Comparison of ENCODE assay signal across 9 cellular contexts in the genomic region with DNA sequence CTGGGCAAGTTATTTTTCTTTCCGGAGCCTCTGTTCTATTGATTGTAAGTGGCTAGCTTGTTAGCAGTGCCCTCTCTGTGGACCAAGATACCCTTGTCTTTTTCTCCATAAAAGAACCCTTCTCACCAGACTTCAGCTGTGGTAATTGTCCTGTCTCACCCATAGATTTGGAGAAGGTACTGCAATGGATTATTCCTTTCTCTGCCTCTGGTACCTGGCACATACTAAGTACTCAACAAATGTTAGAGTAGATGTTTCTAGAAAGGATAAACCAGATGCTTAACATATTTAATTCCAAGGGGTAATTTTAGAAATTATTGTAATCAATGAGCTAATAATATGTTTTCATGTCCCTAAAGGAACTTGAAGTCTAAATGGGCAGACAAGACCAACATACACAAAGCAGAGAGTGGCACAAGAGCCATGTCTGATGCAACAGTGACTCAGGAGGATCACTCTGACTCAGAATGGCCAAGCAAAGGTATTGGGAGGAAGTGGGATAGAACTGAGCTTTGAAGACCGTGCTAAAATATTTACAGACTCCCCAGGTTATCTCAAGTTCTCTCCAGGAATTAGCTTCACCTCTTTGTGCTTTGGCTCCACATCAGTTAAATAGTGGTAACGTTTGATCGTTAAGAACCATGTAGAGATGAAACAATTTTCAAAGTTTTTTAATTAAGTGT.
DNase-seq lines count a peak whose midpoint lies in the region; ATAC-seq and TF ChIP-seq lines count a peak whose summit lies in the region.
"Had no signal": no experiment of that assay in that cellular context is flagged by ENCODE, and none has a peak within 500 bp of the region (broad histone marks: within the 10 kb centered on the region; RNA-seq: fewer than 3 reads in every experiment).

No MANE protein-coding gene starts in this region.

- H3K27ac Mint-ChIP-seq in Calu3 (ENCODE audit: unreplicated experiment): peak overlapping the region; percentile 95
- H3K27ac Mint-ChIP-seq: immature natural killer cell had no signal

- TF ChIP-seq CTCF in Calu3 (IDR thresholded peaks at IDR 0.05; ENCODE audit: unreplicated experiment): no peak
- TF ChIP-seq CTCF in brain microvascular endothelial cell (IDR thresholded peaks at IDR 0.05; ENCODE audit: low read depth, low read length, missing control alignments): no peak
- TF ChIP-seq CTCF in upper lobe of right lung (IDR thresholded peaks at IDR 0.05): no peak

- no peaks in the 10 kb centered on the region for H3K36me3 Mint-ChIP-seq in Calu3 (ENCODE audit: insufficient read depth, unreplicated experiment)
- H3K36me3 Mint-ChIP-seq: immature natural killer cell had no signal

- peak; percentile 54 for DNase-seq in Calu3
- peak; percentile 43 for DNase-seq in brain microvascular endothelial cell
- no peak for DNase-seq in Ammon's horn (ENCODE audit: low spot score)
- DNase-seq in NCI-H146 treated with DMSO at 0.1 percent for 48 hours (lab: John Stamatoyannopoulos, UW; ENCODE audit: unreplicated experiment): no peak
- no peak for DNase-seq in upper lobe of right lung
- no peak for DNase-seq in SKM-1 (lab: John Stamatoyannopoulos, UW; ENCODE audit: unreplicated experiment)
- DNase-seq: immature natural killer cell had no signal

- H3K9me3 ChIP-seq in upper lobe of right lung: no peaks in the 10 kb centered on the region

- CTCF ChIA-PET in Calu3 (lab: Charles Lee): interaction anchor here (1.6 kb wide), 1 partner anchor 16 kb away, joined by 6 read pairs; no protein-coding TSS in a partner anchor

- no TSS peak for BruUV-seq in Calu3 (replicated peaks; lab: Mats Ljungman, UMichigan)

- H3K4me3 ChIP-seq in brain microvascular endothelial cell (ENCODE audit: low read depth, low read length) (no peak overlapping the region), upper lobe of right lung (no peak overlapping the region)

- peaks cover 7% of the 10 kb centered on the region for H3K9me3 Mint-ChIP-seq in Calu3 (ENCODE audit: low read depth, unreplicated experiment)

- peaks cover 31% of the 10 kb centered on the region for H3K4me1 Mint-ChIP-seq in Calu3 (ENCODE audit: low read depth, unreplicated experiment)
- H3K4me1 Mint-ChIP-seq: immature natural killer cell had no signal

- H3K27me3 ChIP-seq in brain microvascular endothelial cell (replicated peaks): no peaks in the 10 kb centered on the region
- H3K27me3 ChIP-seq in upper lobe of right lung: no peaks in the 10 kb centered on the region

- H3K27ac ChIP-seq in brain microvascular endothelial cell (no peak overlapping the region), upper lobe of right lung (no peak overlapping the region)

- no peaks in the 10 kb centered on the region for H3K27me3 Mint-ChIP-seq in Calu3 (ENCODE audit: unreplicated experiment)

- ATAC-seq in GM21423 (IDR thresholded peaks at IDR 0.05; ENCODE audit: unreplicated experiment) (peak; percentile 88), HG03457 (IDR thresholded peaks at IDR 0.05; ENCODE audit: unreplicated experiment) (peak; percentile 90), upper lobe of right lung (no peak)

- no peak overlapping the region for H3K4me3 Mint-ChIP-seq in Calu3 (ENCODE audit: low read depth, unreplicated experiment)
- H3K4me3 Mint-ChIP-seq: immature natural killer cell had no signal

- H3K36me3 ChIP-seq in brain microvascular endothelial cell (replicated peaks) (no peaks in the 10 kb centered on the region), upper lobe of right lung (no peaks in the 10 kb centered on the region)

- no peaks in the 10 kb centered on the region for H3K4me1 ChIP-seq in upper lobe of right lung

- intact Hi-C loops in Calu3 (cut with micrococcal nuclease; ENCODE audit: unreplicated experiment): loop anchor here (5.0 kb wide), 1 partner anchor 54 kb away; no protein-coding TSS in a partner anchor
- intact Hi-C loops in upper lobe of right lung (cut with DNase I): no loop called here

- in situ Hi-C loops in brain microvascular endothelial cell (cut with HindIII; ENCODE audit: low pct_ligation_motif_present, low sequenced_read_pairs): no loop called here

Comparison
In these comparisons a context has a peak if more than half of its experiments do, and no peak if none do; other contexts are left out.
1. DNase-seq: peak in Calu3 (single experiment) and brain microvascular endothelial cell (single experiment); none in Ammon's horn (single experiment), NCI-H146 treated with DMSO at 0.1 percent for 48 hours (single experiment), upper lobe of right lung (single experiment) and SKM-1 (single experiment).